Comparison of ENCODE assay signal across 8 cellular contexts in genomic region chr7:45001138-45001694, GRCh38. TPM values are rescaled to one million over a fixed set of nuclear protein-coding genes. Genes with fewer than 3 reads are reported as not detected.
DNase-seq lines count a peak whose midpoint lies in the region; ATAC-seq and TF ChIP-seq lines count a peak whose summit lies in the region.

No MANE protein-coding gene starts in this region.

- CTCF ChIA-PET in Panc1 (lab: Charles Lee), result no interaction called here

- DNase-seq in DMS 273 (lab: John Stamatoyannopoulos, UW; ENCODE audit: unreplicated experiment) (peak; percentile 60), DMS 273 treated with DMSO at 0.1 percent for 48 hours (lab: John Stamatoyannopoulos, UW) (no peak), HFFc6 (no peak), Panc1 (ENCODE audit: low read depth, low spot score) (no peak), islet precursor cell (peak; percentile 71), NCI-H1048 (lab: John Stamatoyannopoulos, UW) (no peak)
- DNase-seq in activated naive CD4-positive, alpha-beta T cell treated with anti-CD3 and anti-CD28 coated beads, Interleukin-2, amount 50 U/mL, for 72 hours (ENCODE audit: low spot score in 2 of 2), result peak; percentile 56 to 75
- peak in 2 of 3 donors; percentile 57 to 62 for DNase-seq in stimulated activated CD4-positive, alpha-beta T cell treated with anti-CD3 and anti-CD28 coated beads, TNF-alpha, amount 100 ng/mL, for 48 hours (ENCODE audit: low read depth in 3 of 3)

- H3K4me1 Mint-ChIP-seq in HFFc6 (ENCODE audit: low read depth), result peaks cover 21% of the 10 kb centered on the region

- TF ChIP-seq CTCF in HFFc6 (IDR thresholded peaks at IDR 0.05) (no peak), Panc1 (IDR thresholded peaks at IDR 0.05) (no peak)

- H3K4me1 ChIP-seq in Panc1 (ENCODE audit: control insufficient read depth, insufficient read depth, low read length), result peaks cover 9% of the 10 kb centered on the region

- no peaks in the 10 kb centered on the region for H3K9me3 Mint-ChIP-seq in HFFc6
- H3K9me3 Mint-ChIP-seq in activated naive CD4-positive, alpha-beta T cell treated with anti-CD3 and anti-CD28 coated beads, Interleukin-2, amount 50 U/mL, for 72 hours, result no peaks in the 10 kb centered on the region

- peaks cover 4% of the 10 kb centered on the region; the same call in 1 of the 2 replicates for H3K36me3 Mint-ChIP-seq in HFFc6 (ENCODE audit: low read depth)
- peaks cover 17 to 22% of the 10 kb centered on the region in 2 donors for H3K36me3 Mint-ChIP-seq in activated naive CD4-positive, alpha-beta T cell treated with anti-CD3 and anti-CD28 coated beads, Interleukin-2, amount 50 U/mL, for 72 hours

- TSS peak; percentile 78 for BruUV-seq in Panc1 (replicated peaks; lab: Mats Ljungman, UMichigan)

- H3K4me3 ChIP-seq in Panc1 (ENCODE audit: low read depth in 2 of 2, low read length in 2 of 2), result peak overlapping the region; percentile 79 to 96

- peak overlapping the region; percentile 91 for H3K27ac ChIP-seq in Panc1 (ENCODE audit: low read length)

- POLR2A ChIA-PET in Panc1 (lab: Charles Lee), result interaction anchor here (0.9 kb wide), 2 partner anchors 14 to 19 kb away, joined by 3 to 4 read pairs; no protein-coding TSS in a partner anchor

- in situ Hi-C loops in Panc1 (cut with HindIII; ENCODE audit: low pct_unique_long_range_greater_than_20kb, low sequenced_read_pairs), result no loop called here

- intact Hi-C loops in Panc1 (cut with micrococcal nuclease; ENCODE audit: unreplicated experiment), result no loop called here

- peaks cover 5% of the 10 kb centered on the region; the same call in 1 of the 2 replicates for H3K36me3 ChIP-seq in Panc1 (ENCODE audit: control insufficient read depth, insufficient read depth, low read length)

- H3K4me3 Mint-ChIP-seq in HFFc6, result peak overlapping the region; percentile 89

- no peaks in the 10 kb centered on the region for H3K27me3 ChIP-seq in Panc1 (ENCODE audit: control insufficient read depth, insufficient read depth, low read length)

- no peaks in the 10 kb centered on the region for H3K9me3 ChIP-seq in Panc1 (ENCODE audit: control insufficient read depth, insufficient read depth, low read depth, low read length)

- peak overlapping the region; percentile 65 for H3K27ac Mint-ChIP-seq in HFFc6
- H3K27ac Mint-ChIP-seq in activated naive CD4-positive, alpha-beta T cell treated with anti-CD3 and anti-CD28 coated beads, Interleukin-2, amount 50 U/mL, for 72 hours, result peak overlapping the region; percentile 92 to 98

- no peak for ATAC-seq in Panc1
- ATAC-seq in activated naive CD4-positive, alpha-beta T cell treated with anti-CD3 and anti-CD28 coated beads, Interleukin-2, amount 50 U/mL, for 72 hours, result peak; percentile 58 to 65

- no peaks in the 10 kb centered on the region for H3K27me3 Mint-ChIP-seq in HFFc6 (ENCODE audit: insufficient read depth)

RNA-seq across cellular contexts. Expression of gene CCM2, which starts 1.2 kb away (rescaled TPM):
- total RNA-seq in HFFc6 (2021; fragmentation: NEBNext Ultra II Directional; extraction: Animal tissue kit (Norgen Biotek cat#: 25700)), result 10 to 100 TPM; 50.3 to 57.4 (median 52.7) TPM
- total RNA-seq in Panc1 (2021; ENCODE audit: unreplicated experiment), result 97.1 TPM
- 143 TPM for polyA plus RNA-seq in Panc1 (2012; ENCODE audit: insufficient read length)
- 100 to 1,000 TPM in 1 of 2 donors, 10 to 100 TPM in 1; 79.2 to 130 TPM for total RNA-seq in activated naive CD4-positive, alpha-beta T cell treated with anti-CD3 and anti-CD28 coated beads, Interleukin-2, amount 50 U/mL, for 72 hours

RNA-seq across cellular contexts. Expression of gene MYO1G, which starts 22.4 kb away (rescaled TPM):
- total RNA-seq in HFFc6 (2021; fragmentation: NEBNext Ultra II Directional; extraction: Animal tissue kit (Norgen Biotek cat#: 25700)), result not detected
- 0.41 TPM for total RNA-seq in Panc1 (2021; ENCODE audit: unreplicated experiment)
- polyA plus RNA-seq in Panc1 (2012; ENCODE audit: insufficient read length), result 0.17 TPM
- 100 to 1,000 TPM; 361 to 532 TPM for total RNA-seq in activated naive CD4-positive, alpha-beta T cell treated with anti-CD3 and anti-CD28 coated beads, Interleukin-2, amount 50 U/mL, for 72 hours

Comparison
In these comparisons a context has a peak if more than half of its experiments do, and no peak if none do; other contexts are left out.
1. DNase-seq: peak in DMS 273 (single experiment), activated naive CD4-positive, alpha-beta T cell treated with anti-CD3 and anti-CD28 coated beads, Interleukin-2, amount 50 U/mL, for 72 hours (2 of 2), islet precursor cell (single experiment) and stimulated activated CD4-positive, alpha-beta T cell treated with anti-CD3 and anti-CD28 coated beads, TNF-alpha, amount 100 ng/mL, for 48 hours (2 of 3); none in DMS 273 treated with DMSO at 0.1 percent for 48 hours (single experiment), HFFc6 (single experiment), Panc1 (single experiment) and NCI-H1048 (single experiment).
2. RNA of gene MYO1G, which starts 22.4 kb away (total RNA-seq): 361 to 532 TPM in activated naive CD4-positive, alpha-beta T cell treated with anti-CD3 and anti-CD28 coated beads, Interleukin-2, amount 50 U/mL, for 72 hours; 0.41 TPM in Panc1 (single experiment) and not detected in HFFc6; every median in the first group is over 100 times any median in the second.